Comparison of ENCODE assay signal across 34 cellular contexts in the genomic region with DNA sequence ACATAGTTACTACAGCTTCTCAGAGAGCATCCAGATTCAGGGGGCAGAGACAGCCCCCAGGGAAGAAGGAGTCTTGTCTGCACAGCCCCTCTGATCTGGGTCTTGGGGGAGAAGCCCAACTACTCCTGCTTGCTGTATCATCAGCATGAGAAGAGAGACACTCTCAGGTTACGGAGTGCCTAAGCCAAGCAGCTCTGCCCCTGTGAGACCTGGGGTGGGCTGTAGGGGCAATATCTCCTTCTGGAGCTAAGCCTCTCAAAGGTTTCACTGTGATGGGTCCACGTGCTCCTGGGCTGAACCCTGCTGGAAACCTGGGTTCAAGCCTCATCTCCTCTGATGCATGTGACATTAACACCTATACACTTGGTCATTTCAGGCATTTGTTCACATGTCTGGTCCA.
"Had no signal": no experiment of that assay in that cellular context is flagged by ENCODE, and none has a peak within 500 bp of the region (broad histone marks: within the 10 kb centered on the region; RNA-seq: fewer than 3 reads in every experiment).

No MANE protein-coding gene starts in this region.

- H3K79me2 ChIP-seq: parathyroid adenoma had no signal

- DNase-seq: activated CD4-positive, alpha-beta memory T cell treated with anti-CD3 and anti-CD28 coated beads, Interleukin-2, amount 10 ng/mL, durations not matched to agents 7 days and 5 days; activated CD4-positive, alpha-beta T cell treated with anti-CD3 and anti-CD28 coated beads, Interleukin-2, amount 10 ng/mL, durations not matched to agents 24 days and 14 days; activated CD4-positive, CD25-positive, alpha-beta regulatory T cell treated with anti-CD3 and anti-CD28 coated beads, Interleukin-2, amount 50 U/mL, for 72 hours; activated CD8-positive, alpha-beta memory T cell treated with anti-CD3 and anti-CD28 coated beads, Interleukin-2, amount 50 U/mL, for 48 hours; activated gamma-delta T cell treated with Interleukin-2 at 50 U/mL for 16 hours; activated naive CD8-positive, alpha-beta T cell treated with anti-CD3 and anti-CD28 coated beads, Interleukin-2, amount 50 U/mL, for 24 hours; activated T-cell treated with anti-CD3 and anti-CD28 coated beads, Interleukin-2, amount 50 U/mL, for 4 hours; amygdala; dermis blood vessel endothelial cell; effector CD4-positive, alpha-beta T cell; esophagus squamous epithelium; foreskin melanocyte; immature natural killer cell; kidney; natural killer cell; occipital lobe; psoas muscle; stimulated activated CD4-positive, alpha-beta T cell treated with anti-CD3 and anti-CD28 coated beads, Interleukin-1b, Interleukin-23, amount 100 ng/mL, for 48 hours; stimulated activated CD4-positive, alpha-beta T cell treated with anti-CD3 and anti-CD28 coated beads, Interleukin-4, amount 100 ng/mL, for 4 hours; stimulated activated CD8-positive, alpha-beta memory T cell treated with anti-CD3 and anti-CD28 coated beads, Interleukin-4, amount 100 ng/mL, for 48 hours; stimulated activated naive CD8-positive, alpha-beta T cell treated with anti-CD3 and anti-CD28 coated beads, Interleukin-15, amount 100 ng/mL, for 72 hours; substantia nigra; uterus; WERI-Rb-1 had no signal

- H3K4me1 Mint-ChIP-seq: natural killer cell had no signal

- H3K4me2 ChIP-seq: neural progenitor cell, smooth muscle cell had no signal

- H3K27ac Mint-ChIP-seq: activated CD4-positive, alpha-beta memory T cell treated with anti-CD3 and anti-CD28 coated beads, Interleukin-2, amount 10 ng/mL, durations not matched to agents 7 days and 5 days; activated CD4-positive, alpha-beta T cell treated with anti-CD3 and anti-CD28 coated beads, Interleukin-2, amount 10 ng/mL, durations not matched to agents 24 days and 14 days; activated naive CD4-positive, alpha-beta T cell treated with anti-CD3 and anti-CD28 coated beads, Interleukin-2, amount 50 U/mL, for 24 hours; activated naive CD8-positive, alpha-beta T cell treated with anti-CD3 and anti-CD28 coated beads, Interleukin-2, amount 50 U/mL, for 24 hours; immature natural killer cell; natural killer cell; neural progenitor cell; stimulated activated memory B cell treated with anti-CD40 and anti-IgM and Interleukin-4, amounts not matched to agents 10 μg/mL and 1 μg/mL and 100 μg/mL, for 72 hours; T-helper 2 cell treated with Interferon-gamma antibody and Interleukin-4, amounts not matched to agents 5 μg/mL and 100 μg/mL, for 36 hours; type B pancreatic cell had no signal

- H3K4me1 ChIP-seq: esophagus squamous epithelium, parathyroid adenoma, psoas muscle, uterus had no signal

- H3K9ac ChIP-seq: neural progenitor cell, parathyroid adenoma had no signal

- H3K27me3 ChIP-seq: esophagus squamous epithelium, neural progenitor cell, uterus had no signal

- H3K9me3 Mint-ChIP-seq: activated CD4-positive, alpha-beta memory T cell treated with anti-CD3 and anti-CD28 coated beads, Interleukin-2, amount 10 ng/mL, durations not matched to agents 7 days and 5 days; activated CD4-positive, alpha-beta T cell treated with anti-CD3 and anti-CD28 coated beads, Interleukin-2, amount 10 ng/mL, durations not matched to agents 24 days and 14 days; activated naive CD4-positive, alpha-beta T cell treated with anti-CD3 and anti-CD28 coated beads, Interleukin-2, amount 50 U/mL, for 24 hours; activated naive CD8-positive, alpha-beta T cell treated with anti-CD3 and anti-CD28 coated beads, Interleukin-2, amount 50 U/mL, for 24 hours; activated T-cell treated with anti-CD3 and anti-CD28 coated beads, Interleukin-2, amount 50 U/mL, for 4 hours; activated T-helper 17 cell treated with anti-CD3 and anti-CD28 coated beads, Interleukin-2, amount 50 U/mL, for 72 hours; central memory CD8-positive, alpha-beta T cell; immature natural killer cell; natural killer cell; stimulated activated naive CD8-positive, alpha-beta T cell treated with anti-CD3 and anti-CD28 coated beads, Interleukin-15, amount 100 ng/mL, for 72 hours; T-helper 2 cell treated with Interferon-gamma antibody and Interleukin-4, amounts not matched to agents 5 μg/mL and 100 μg/mL, for 36 hours had no signal

- H3K4me3 Mint-ChIP-seq: activated CD4-positive, alpha-beta memory T cell treated with anti-CD3 and anti-CD28 coated beads, Interleukin-2, amount 10 ng/mL, durations not matched to agents 7 days and 5 days; activated CD4-positive, alpha-beta T cell treated with anti-CD3 and anti-CD28 coated beads, Interleukin-2, amount 10 ng/mL, durations not matched to agents 24 days and 14 days; activated naive CD4-positive, alpha-beta T cell treated with anti-CD3 and anti-CD28 coated beads, Interleukin-2, amount 50 U/mL, for 24 hours; activated naive CD8-positive, alpha-beta T cell treated with anti-CD3 and anti-CD28 coated beads, Interleukin-2, amount 50 U/mL, for 24 hours; activated T-cell treated with anti-CD3 and anti-CD28 coated beads, Interleukin-2, amount 50 U/mL, for 4 hours; activated T-helper 17 cell treated with anti-CD3 and anti-CD28 coated beads, Interleukin-2, amount 50 U/mL, for 72 hours; central memory CD8-positive, alpha-beta T cell; immature natural killer cell; natural killer cell; neural progenitor cell; stimulated activated memory B cell treated with anti-CD40 and anti-IgM and Interleukin-4, amounts not matched to agents 10 μg/mL and 1 μg/mL and 100 μg/mL, for 72 hours; stimulated activated naive CD8-positive, alpha-beta T cell treated with anti-CD3 and anti-CD28 coated beads, Interleukin-15, amount 100 ng/mL, for 72 hours; T-helper 2 cell treated with Interferon-gamma antibody and Interleukin-4, amounts not matched to agents 5 μg/mL and 100 μg/mL, for 36 hours; type B pancreatic cell had no signal

- H3K27me3 Mint-ChIP-seq: activated CD4-positive, alpha-beta memory T cell treated with anti-CD3 and anti-CD28 coated beads, Interleukin-2, amount 10 ng/mL, durations not matched to agents 7 days and 5 days; activated CD4-positive, alpha-beta T cell treated with anti-CD3 and anti-CD28 coated beads, Interleukin-2, amount 10 ng/mL, durations not matched to agents 24 days and 14 days; activated naive CD4-positive, alpha-beta T cell treated with anti-CD3 and anti-CD28 coated beads, Interleukin-2, amount 50 U/mL, for 24 hours; activated naive CD8-positive, alpha-beta T cell treated with anti-CD3 and anti-CD28 coated beads, Interleukin-2, amount 50 U/mL, for 24 hours; activated T-helper 17 cell treated with anti-CD3 and anti-CD28 coated beads, Interleukin-2, amount 50 U/mL, for 72 hours; central memory CD8-positive, alpha-beta T cell; stimulated activated memory B cell treated with anti-CD40 and anti-IgM and Interleukin-4, amounts not matched to agents 10 μg/mL and 1 μg/mL and 100 μg/mL, for 72 hours; stimulated activated naive CD8-positive, alpha-beta T cell treated with anti-CD3 and anti-CD28 coated beads, Interleukin-15, amount 100 ng/mL, for 72 hours; type B pancreatic cell had no signal

- H3K27ac ChIP-seq: epithelial cell of prostate, esophagus squamous epithelium, neural progenitor cell, parathyroid adenoma, psoas muscle, uterus, WERI-Rb-1 had no signal

- H3K36me3 ChIP-seq: neural progenitor cell, uterus, WERI-Rb-1 had no signal

- H3K36me3 Mint-ChIP-seq: natural killer cell, neural progenitor cell, type B pancreatic cell had no signal

- H3K4me3 ChIP-seq: esophagus squamous epithelium, neural progenitor cell, psoas muscle, smooth muscle cell, uterus had no signal
